ENCODE assay signal across 8 cellular contexts in genomic region chr19:42140125-42140754, GRCh38. TPM values are rescaled to one million over a fixed set of nuclear protein-coding genes. Genes with fewer than 3 reads are reported as not detected.
DNase-seq lines count a peak whose midpoint lies in the region; ATAC-seq lines count a peak whose summit lies in the region.

No MANE protein-coding gene starts in this region.

- no peak for ATAC-seq in activated T-helper 17 cell treated with anti-CD3 and anti-CD28 coated beads, Interleukin-2, amount 50 U/mL, for 72 hours (replicated peaks)

- peaks cover 11% of the 10 kb centered on the region for H3K36me3 Mint-ChIP-seq in activated T-helper 17 cell treated with anti-CD3 and anti-CD28 coated beads, Interleukin-2, amount 50 U/mL, for 72 hours (ENCODE audit: low read depth)
- peaks cover 20 to 29% (median 25%) of the 10 kb centered on the region in 3 donors for H3K36me3 Mint-ChIP-seq in immature natural killer cell

- H3K9me3 Mint-ChIP-seq in activated T-helper 17 cell treated with anti-CD3 and anti-CD28 coated beads, Interleukin-2, amount 50 U/mL, for 72 hours = no peaks in the 10 kb centered on the region
- H3K9me3 Mint-ChIP-seq in immature natural killer cell = no peaks in the 10 kb centered on the region

- no peaks in the 10 kb centered on the region for H3K4me1 Mint-ChIP-seq in activated T-helper 17 cell treated with anti-CD3 and anti-CD28 coated beads, Interleukin-2, amount 50 U/mL, for 72 hours
- H3K4me1 Mint-ChIP-seq in immature natural killer cell = no peaks in the 10 kb centered on the region

- H3K27me3 Mint-ChIP-seq in activated T-helper 17 cell treated with anti-CD3 and anti-CD28 coated beads, Interleukin-2, amount 50 U/mL, for 72 hours = no peaks in the 10 kb centered on the region
- peaks cover 0 to 6% (median 0%) of the 10 kb centered on the region in 3 donors for H3K27me3 Mint-ChIP-seq in immature natural killer cell (ENCODE audit: low read depth in 3 of 3)

- no peak overlapping the region for H3K4me3 Mint-ChIP-seq in activated T-helper 17 cell treated with anti-CD3 and anti-CD28 coated beads, Interleukin-2, amount 50 U/mL, for 72 hours
- no peak overlapping the region for H3K4me3 Mint-ChIP-seq in immature natural killer cell

- DNase-seq in SKM-1 treated with dmso at 0.1 percent for 144 hours (lab: John Stamatoyannopoulos, UW; ENCODE audit: unreplicated experiment) (peak; percentile 11), SKM-1 (lab: John Stamatoyannopoulos, UW; ENCODE audit: unreplicated experiment) (no peak), immature natural killer cell (peak in 2 of 3 donors; percentile 29 to 32), stromal cell of bone marrow (ENCODE audit: low read depth) (peak; percentile 43), SW 1271 (lab: John Stamatoyannopoulos, UW) (no peak)
- no peak for DNase-seq in activated effector memory CD4-positive, alpha-beta T cell treated with anti-CD3 and anti-CD28 coated beads, Interleukin-2, amount 50 U/mL, for 16 hours
- DNase-seq in stimulated activated CD4-positive, alpha-beta T cell treated with anti-CD3 and anti-CD28 coated beads, Interleukin-1b, Interleukin-23, amount 100 ng/mL, for 48 hours = no peak

- H3K27ac Mint-ChIP-seq in activated T-helper 17 cell treated with anti-CD3 and anti-CD28 coated beads, Interleukin-2, amount 50 U/mL, for 72 hours = peak overlapping the region; percentile 20
- no peak overlapping the region for H3K27ac Mint-ChIP-seq in immature natural killer cell

RNA-seq across cellular contexts. Expression of gene POU2F2, which starts 8.0 kb away (rescaled TPM):
- 10 to 100 TPM; 33.1 to 95.9 TPM for total RNA-seq in activated T-helper 17 cell treated with anti-CD3 and anti-CD28 coated beads, Interleukin-2, amount 50 U/mL, for 72 hours
- polyA plus RNA-seq in immature natural killer cell = 10 to 100 TPM in 1 of 3 donors, 1 to 10 TPM in 2; 2.0 to 10.3 (median 2.1) TPM

Comparison
In these comparisons a context has a peak if more than half of its experiments do, and no peak if none do; other contexts are left out.
1. DNase-seq: peak in SKM-1 treated with dmso at 0.1 percent for 144 hours (single experiment), immature natural killer cell (2 of 3) and stromal cell of bone marrow (single experiment); none in SKM-1 (single experiment), activated effector memory CD4-positive, alpha-beta T cell treated with anti-CD3 and anti-CD28 coated beads, Interleukin-2, amount 50 U/mL, for 16 hours (single experiment), stimulated activated CD4-positive, alpha-beta T cell treated with anti-CD3 and anti-CD28 coated beads, Interleukin-1b, Interleukin-23, amount 100 ng/mL, for 48 hours (single experiment) and SW 1271 (0 of 2).